17 cellular contexts compared by ENCODE assay signal in genomic region chr3:131730581-131730980, GRCh38.
"Had no signal": no experiment of that assay in that cellular context is flagged by ENCODE, and none has a peak within 500 bp of the region (broad histone marks: within the 10 kb centered on the region; RNA-seq: fewer than 3 reads in every experiment).

No MANE protein-coding gene starts in this region.

- H3K36me3 ChIP-seq: tibial nerve, vagina had no signal

- H3K4me3 ChIP-seq: skin epidermis, tibial nerve, vagina had no signal

- H3K27ac ChIP-seq: foreskin keratinocyte, skin epidermis, tibial nerve, vagina had no signal

- H3K4me1 ChIP-seq: foreskin keratinocyte, tibial nerve, vagina had no signal

- H3K27me3 ChIP-seq: foreskin keratinocyte, tibial nerve, vagina had no signal

- DNase-seq: activated CD4-positive, alpha-beta T cell treated with anti-CD3 and anti-CD28 coated beads, Interleukin-2, amount 50 U/mL, for 1 hour; activated naive CD4-positive, alpha-beta T cell treated with Interleukin-2 at 50 U/mL for 16 hours; aorta; endodermal cell; erythroblast; foreskin keratinocyte; glutamatergic neuron; immature natural killer cell; posterior cingulate gyrus; stimulated activated CD4-positive, alpha-beta T cell treated with anti-CD3 and anti-CD28 coated beads, Interleukin-15, amount 100 ng/mL, for 24 hours; stimulated activated CD4-positive, alpha-beta T cell treated with anti-CD3 and anti-CD28 coated beads, Interleukin-4, amount 100 ng/mL, for 1 hour; stimulated activated naive CD4-positive, alpha-beta T cell; substantia nigra had no signal

- H3K9me3 ChIP-seq: tibial nerve, vagina had no signal

- ATAC-seq: foreskin keratinocyte; natural killer cell treated with Interleukin-12 subunit alpha and Interleukin-12 subunit beta and Interleukin-15 and Interleukin-18, amount 100 ng/mL, for 72 hours had no signal
